In the genomic region with DNA sequence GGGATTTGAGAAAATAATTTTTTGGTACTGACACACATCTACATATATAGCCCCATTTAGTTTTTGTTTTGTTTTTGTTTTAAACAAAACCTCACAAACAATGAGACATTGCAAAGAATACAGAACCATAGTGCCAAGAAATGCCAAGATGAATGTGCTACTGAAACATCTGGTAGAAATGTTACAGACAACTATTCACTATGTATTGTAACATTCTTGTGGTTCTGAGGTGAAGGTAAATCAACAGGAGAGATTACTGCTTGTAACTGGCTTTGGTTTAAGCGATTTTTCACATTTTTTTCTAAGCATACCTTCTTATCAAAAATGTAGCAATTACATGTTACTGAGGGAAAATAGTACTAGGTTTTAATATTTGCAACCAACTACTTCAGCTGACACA, we compare ENCODE assay signal across 23 cellular contexts.
"Had no signal": no experiment of that assay in that cellular context is flagged by ENCODE, and none has a peak within 500 bp of the region (broad histone marks: within the 10 kb centered on the region; RNA-seq: fewer than 3 reads in every experiment).

No MANE protein-coding gene starts in this region.

- DNase-seq: activated CD4-positive, alpha-beta T cell treated with anti-CD3 and anti-CD28 coated beads for 48 hours; activated CD4-positive, CD25-positive, alpha-beta regulatory T cell; activated CD8-positive, alpha-beta T cell treated with anti-CD3 and anti-CD28 coated beads for 36 hours; activated naive CD4-positive, alpha-beta T cell treated with Interleukin-2 at 50 U/mL for 16 hours; activated naive CD8-positive, alpha-beta T cell treated with anti-CD3 and anti-CD28 coated beads, Interleukin-2, amount 10 ng/mL, durations not matched to agents 7 days and 5 days; activated T-cell treated with anti-CD3 and anti-CD28 coated beads, Interleukin-2, amount 50 U/mL, for 24 hours; anterior cingulate cortex; dorsolateral prefrontal cortex; head of caudate nucleus; mesenchymal stem cell; mucosa of descending colon; naive B cell; right cardiac atrium; stimulated activated CD4-positive, alpha-beta T cell treated with anti-CD3 and anti-CD28 coated beads, Interleukin-2, amount 100 ng/mL, for 24 hours; stimulated activated naive CD8-positive, alpha-beta T cell treated with anti-CD3 and anti-CD28 coated beads, Interleukin-15, Interleukin-2, amounts not matched to agents 100 U/mL and 50 U/mL, for 24 hours; substantia nigra; T1000; tibial artery had no signal

- FAIRE-seq: colon, frontal cortex had no signal

- H3K4me3 ChIP-seq: cardiac muscle cell, dorsolateral prefrontal cortex, mucosa of descending colon, prostate gland, tibial artery, vagina had no signal

- ATAC-seq: activated CD8-positive, alpha-beta T cell treated with anti-CD3 and anti-CD28 coated beads for 36 hours; mucosa of descending colon; right cardiac atrium; stimulated activated naive CD8-positive, alpha-beta T cell treated with anti-CD3 and anti-CD28 coated beads, Interleukin-15, Interleukin-2, amounts not matched to agents 100 U/mL and 50 U/mL, for 24 hours had no signal
